In genomic region chr19:40279761-40280607, GRCh38 we compare ENCODE assay signal across 8 cellular contexts. TPM values are rescaled to one million over a fixed set of nuclear protein-coding genes. Genes with fewer than 3 reads are reported as not detected.
DNase-seq lines count a peak whose midpoint lies in the region; ATAC-seq and TF ChIP-seq lines count a peak whose summit lies in the region.

No MANE protein-coding gene starts in this region.

- H2AFZ ChIP-seq in OCI-LY1 (ENCODE audit: low read length) = no peak overlapping the region

- peaks cover 88% of the 10 kb centered on the region for H3K4me1 ChIP-seq in OCI-LY1 (ENCODE audit: insufficient read depth, low read length, severe bottlenecking)
- H3K4me1 ChIP-seq in esophagus squamous epithelium = peaks cover 40 to 94% (median 69%) of the 10 kb centered on the region in 3 donors
- H3K4me1 ChIP-seq in sigmoid colon = peaks cover 4 to 89% (median 81%) of the 10 kb centered on the region in 4 donors

- no peak for TF ChIP-seq POLR2A in esophagus squamous epithelium (IDR thresholded peaks at IDR 0.05)
- TF ChIP-seq POLR2A in sigmoid colon (IDR thresholded peaks at IDR 0.05) = no peak

- H3F3A ChIP-seq in OCI-LY1 (ENCODE audit: insufficient read depth, low read length) = 0 out of 2 replicates have a peak, but pooled peaks cover 5% of the 10 kb centered on the region

- H3K9me2 ChIP-seq in OCI-LY1 (ENCODE audit: low read depth, low read length) = no peaks in the 10 kb centered on the region

- H3K27ac ChIP-seq in OCI-LY1 (ENCODE audit: low read depth, low read length, poor library complexity, severe bottlenecking) = peak overlapping the region; percentile 97
- peak overlapping the region; percentile 61 to 78 (median 73) for H3K27ac ChIP-seq in esophagus squamous epithelium
- H3K27ac ChIP-seq in sigmoid colon = peak overlapping the region; percentile 63 to 76 (median 73)

- no peaks in the 10 kb centered on the region for H3K27me3 ChIP-seq in OCI-LY1 (ENCODE audit: insufficient read depth, low read length)
- H3K27me3 ChIP-seq in esophagus squamous epithelium = no peaks in the 10 kb centered on the region
- no peaks in the 10 kb centered on the region for H3K27me3 ChIP-seq in sigmoid colon

- no peaks in the 10 kb centered on the region for H3K9me3 ChIP-seq in OCI-LY1 (ENCODE audit: low read length)
- no peaks in the 10 kb centered on the region for H3K9me3 ChIP-seq in esophagus squamous epithelium
- H3K9me3 ChIP-seq in sigmoid colon = no peaks in the 10 kb centered on the region

- no peak for TF ChIP-seq CTCF in GM10248 (IDR thresholded peaks at IDR 0.05; ENCODE audit: control extremely low read depth, extremely low read depth, low read depth, missing control alignments)
- no peak for TF ChIP-seq CTCF in OCI-LY1 (IDR thresholded peaks at IDR 0.05; ENCODE audit: low read length)
- TF ChIP-seq CTCF in esophagus squamous epithelium (IDR thresholded peaks at IDR 0.05) = no peak
- no peak for TF ChIP-seq CTCF in sigmoid colon (IDR thresholded peaks at IDR 0.05)

- H3K9ac ChIP-seq in OCI-LY1 (ENCODE audit: low read length) = peak overlapping the region; percentile 60; the same call in 1 of the 2 replicates

- peak overlapping the region; percentile 95 for H3K4me2 ChIP-seq in OCI-LY1 (ENCODE audit: low read length)

- CTCF ChIA-PET in GM10248 (lab: Yijun Ruan, JAX) = interaction anchor here (0.6 to 4.3 kb wide), 4 partner anchors 25 to 310 kb away, joined by 3 to 24 read pairs (median 3); no protein-coding TSS in a partner anchor

- no peaks in the 10 kb centered on the region for H4K20me1 ChIP-seq in OCI-LY1 (ENCODE audit: insufficient read depth, low read length)

- 65 to 100% methylated on average over 3 to 9 of the region's 17 CpGs for WGBS in esophagus squamous epithelium, 2 donors
- WGBS in sigmoid colon, 2 donors = 46 to 62% methylated on average over 17 of the region's 17 CpGs

- H3K4me3 ChIP-seq in OCI-LY1 (ENCODE audit: low read depth, low read length, poor library complexity, severe bottlenecking) (peak overlapping the region; percentile 56), esophagus squamous epithelium (peak overlapping the region in 1 of 4 donors; percentile 15), sigmoid colon (peak overlapping the region in 2 of 4 donors; percentile 37)

- DNase-seq in GM10248 (ENCODE audit: extremely low spot score) = peak; percentile 57
- no peak for DNase-seq in esophagus squamous epithelium (lab: John Stamatoyannopoulos, UW)
- DNase-seq in sigmoid colon = no peak
- DNase-seq in LoVo (ENCODE audit: low spot score) = no peak
- DNase-seq in HuH-7.5 (ENCODE audit: low spot score) = no peak
- no peak for DNase-seq in NCI-H345 treated with DMSO at 0.1 percent for 48 hours (lab: John Stamatoyannopoulos, UW; ENCODE audit: unreplicated experiment)

- POLR2A ChIA-PET in GM10248 (lab: Yijun Ruan, JAX) = no interaction called here

- intact Hi-C loops in esophagus squamous epithelium (cut with DNase I) (no loop called here), sigmoid colon (cut with DNase I) (loop anchor here (5.0 to 10.0 kb wide), 2 partner anchors 88 to 145 kb away; partner anchors contain the start of genes MAP3K10 and SERTAD1)

- no peak for ATAC-seq in HG03097 (IDR thresholded peaks at IDR 0.05; ENCODE audit: low FRiP score, unreplicated experiment)

- H3K36me3 ChIP-seq in OCI-LY1 (ENCODE audit: insufficient read depth, low read length) (no peaks in the 10 kb centered on the region; the same call in 1 of the 2 replicates), esophagus squamous epithelium (peaks cover 0 to 12% (median 0%) of the 10 kb centered on the region in 3 donors), sigmoid colon (no peaks in the 10 kb centered on the region)

- TF ChIP-seq EP300 in sigmoid colon (IDR thresholded peaks at IDR 0.05) = no peak

- peaks cover 80% of the 10 kb centered on the region for H3K79me2 ChIP-seq in OCI-LY1 (ENCODE audit: insufficient read depth, low read length)

RNA-seq across cellular contexts. Expression of gene AKT2, which starts 5.2 kb away (rescaled TPM):
- total RNA-seq in esophagus squamous epithelium (10 to 100 TPM; 59.0 to 84.7 (median 69.0) TPM), sigmoid colon (10 to 100 TPM; 57.4 to 78.7 (median 76.3) TPM)
- 100 to 1,000 TPM in 1 of 3 donors, 10 to 100 TPM in 2; 28.0 to 107 (median 31.2) TPM for polyA plus RNA-seq in sigmoid colon

RNA-seq across cellular contexts. Expression of gene CCNP, which starts 53.5 kb away (rescaled TPM):
- total RNA-seq in esophagus squamous epithelium = not detected
- not detected for total RNA-seq in sigmoid colon
- under 1 TPM in 1 of 3 donors, not detected in 2; 0.23 TPM for polyA plus RNA-seq in sigmoid colon
